14 cellular contexts compared by ENCODE assay signal in the genomic region with DNA sequence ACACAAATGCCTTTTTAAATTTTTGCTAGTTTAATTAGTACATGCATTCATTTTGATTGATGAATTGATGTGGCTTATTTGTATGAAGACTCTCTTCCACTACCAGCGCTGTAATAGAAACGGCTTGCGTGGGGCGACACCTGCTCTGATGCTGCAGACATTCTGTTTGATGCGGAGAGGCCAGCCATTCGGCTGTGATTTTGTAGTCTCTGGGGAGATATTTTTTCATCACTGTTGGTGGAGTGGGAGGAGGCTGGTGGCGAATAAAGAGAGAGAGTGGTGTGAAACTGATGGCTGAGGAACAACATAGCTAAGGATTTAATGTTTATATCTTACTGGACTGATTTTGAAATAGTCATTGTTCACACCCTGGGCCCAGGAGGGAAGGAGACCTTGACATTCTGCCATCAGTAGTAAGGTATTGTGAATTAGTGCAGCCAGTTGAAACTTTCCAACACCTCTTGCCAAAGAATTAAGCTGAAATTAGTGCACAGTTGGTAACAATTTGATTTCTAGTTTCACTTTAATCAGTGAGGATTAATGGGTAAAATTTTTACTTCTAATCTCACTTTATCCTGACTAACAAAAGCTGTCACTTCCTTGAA.
A peak's percentile ranks its signal among the peaks of the same experiment; 100 is the strongest.
DNase-seq lines count a peak whose midpoint lies in the region; ATAC-seq, FAIRE-seq and TF ChIP-seq lines count a peak whose summit lies in the region.
"Had no signal": no experiment of that assay in that cellular context is flagged by ENCODE, and none has a peak within 500 bp of the region (broad histone marks: within the 10 kb centered on the region; RNA-seq: fewer than 3 reads in every experiment).

No MANE protein-coding gene starts in this region.

- WGBS in mesenchymal stem cell = 96% methylated on average over 7 of the region's 7 CpGs

- no peak overlapping the region for H2BK5ac ChIP-seq in mesenchymal stem cell (ENCODE audit: low read depth, low read length, poor library complexity, severe bottlenecking)

- no peak overlapping the region for H2AFZ ChIP-seq in mesenchymal stem cell (ENCODE audit: low read depth, low read length)

- TF ChIP-seq POLR2A in GM12891 (IDR thresholded peaks at IDR 0.05; ENCODE audit: low read depth, low read length) = no peak

- H2AK5ac ChIP-seq in mesenchymal stem cell (ENCODE audit: low read length, severe bottlenecking) = no peak overlapping the region

- DNase-seq in GM12891 (ENCODE audit: insufficient read length, low spot score) (no peak), NCI-H524 (lab: John Stamatoyannopoulos, UW) (peak; percentile 22 to 75), mesenchymal stem cell (no peak), NCI-H2029 treated with DMSO at 0.1 percent for 48 hours (lab: John Stamatoyannopoulos, UW) (no peak), NCI-H526 treated with DMSO at 0.1 percent for 48 hours (lab: John Stamatoyannopoulos, UW) (no peak), AG08396 (ENCODE audit: low spot score) (no peak)
- no peak for DNase-seq in stimulated activated CD8-positive, alpha-beta memory T cell treated with anti-CD3 and anti-CD28 coated beads, Interleukin-4, amount 100 ng/mL, for 48 hours
- DNase-seq: activated effector memory CD4-positive, alpha-beta T cell treated with Interleukin-2 at 50 U/mL for 16 hours; CD4-positive, CD25-positive, alpha-beta regulatory T cell; central memory CD4-positive, alpha-beta T cell; NCI-H146; RPMI8226 had no signal

- H3K18ac ChIP-seq in mesenchymal stem cell (ENCODE audit: low read depth in 1 of 2, low read length in 2 of 2) = no peak overlapping the region

- ATAC-seq in HG02938 (IDR thresholded peaks at IDR 0.05; ENCODE audit: unreplicated experiment) = peak; percentile 34
- ATAC-seq: WTC11 had no signal

- peaks cover 0 to 10% of the 10 kb centered on the region in 2 experiments for H3K27me3 ChIP-seq in mesenchymal stem cell (ENCODE audit: control insufficient read depth in 1 of 2, insufficient read depth in 1 of 2, low read length in 2 of 2)

- H3K9ac ChIP-seq in mesenchymal stem cell (ENCODE audit: low read length) = no peak overlapping the region

- no peaks in the 10 kb centered on the region for H3K36me3 ChIP-seq in mesenchymal stem cell (ENCODE audit: control insufficient read depth in 1 of 2, insufficient read depth in 2 of 2, low read depth in 1 of 2, low read length in 2 of 2)

- peak; percentile 28 for FAIRE-seq in GM12891 (lab: Jason Lieb, UNC)

- peaks cover 2% of the 10 kb centered on the region for H3K4me1 ChIP-seq in mesenchymal stem cell (ENCODE audit: control insufficient read depth, insufficient read depth, low read depth, low read length)

- no peaks in the 10 kb centered on the region for H3K79me1 ChIP-seq in mesenchymal stem cell (replicated peaks; ENCODE audit: low read length, poor library complexity, severe bottlenecking)

- H3K23ac ChIP-seq in mesenchymal stem cell (ENCODE audit: low read length in 2 of 2) = no peak overlapping the region

- H2BK12ac ChIP-seq in mesenchymal stem cell (ENCODE audit: low read length in 2 of 2) = no peak overlapping the region

- no peak overlapping the region for H3K4ac ChIP-seq in mesenchymal stem cell (ENCODE audit: low read depth in 1 of 2, low read length in 2 of 2)

- H3K9me3 ChIP-seq in mesenchymal stem cell (ENCODE audit: control insufficient read depth, low read length) = no peaks in the 10 kb centered on the region

- H3K4me3 ChIP-seq in mesenchymal stem cell (ENCODE audit: insufficient read depth in 1 of 2, low read depth in 1 of 2, low read length in 2 of 2) = no peak overlapping the region

- H2BK120ac ChIP-seq in mesenchymal stem cell (ENCODE audit: low read depth, low read length) = no peak overlapping the region

- H4K91ac ChIP-seq in mesenchymal stem cell (ENCODE audit: low read length) = no peak overlapping the region

- no peak overlapping the region for H2BK15ac ChIP-seq in mesenchymal stem cell (ENCODE audit: low read depth, poor library complexity, severe bottlenecking)

- H3K27ac ChIP-seq in mesenchymal stem cell (ENCODE audit: low read length, poor library complexity, severe bottlenecking) = no peak overlapping the region

- no peak overlapping the region for H3K4me2 ChIP-seq in mesenchymal stem cell (ENCODE audit: low read length, poor library complexity, severe bottlenecking)

- H3K14ac ChIP-seq in mesenchymal stem cell (ENCODE audit: low read length in 2 of 2) = no peak overlapping the region

- peak overlapping the region; percentile 46 for H4K8ac ChIP-seq in mesenchymal stem cell (ENCODE audit: low read length)

TF ChIP-seq in GM12891, 5 proteins besides CTCF, POLR2A, EP300 and RAD21:
- TF ChIP-seq SPI1 (IDR thresholded peaks at IDR 0.05; ENCODE audit: low read depth, low read length) (no peak), POU2F2 (IDR thresholded peaks at IDR 0.05; ENCODE audit: low read depth, low read length) (no peak), PAX5 (IDR thresholded peaks at IDR 0.05; ENCODE audit: insufficient read depth, low read length, severe bottlenecking) (no peak), POLR2AphosphoS5 (IDR thresholded peaks at IDR 0.05; ENCODE audit: low read depth, low read length) (no peak), TAF1 (IDR thresholded peaks at IDR 0.05; ENCODE audit: low read depth, low read length) (no peak)
TF ChIP-seq in GM12891: peak in this region for 0.

Comparison
In these comparisons a context has a peak if more than half of its experiments do, and no peak if none do; other contexts are left out.
1. DNase-seq: peak in NCI-H524 (2 of 2); none in GM12891 (single experiment), mesenchymal stem cell (single experiment), NCI-H2029 treated with DMSO at 0.1 percent for 48 hours (single experiment), stimulated activated CD8-positive, alpha-beta memory T cell treated with anti-CD3 and anti-CD28 coated beads, Interleukin-4, amount 100 ng/mL, for 48 hours (single experiment), NCI-H526 treated with DMSO at 0.1 percent for 48 hours (single experiment) and AG08396 (single experiment).